Comparison of ENCODE assay signal across 26 cellular contexts in genomic region chr11:45037425-45038005, GRCh38.
"Had no signal": no experiment of that assay in that cellular context is flagged by ENCODE, and none has a peak within 500 bp of the region (broad histone marks: within the 10 kb centered on the region; RNA-seq: fewer than 3 reads in every experiment).

No MANE protein-coding gene starts in this region.

- H3K4me3 Mint-ChIP-seq: activated T-cell treated with anti-CD3 and anti-CD28 coated beads, Interleukin-2, amount 50 U/mL, for 24 hours; naive B cell; nephron progenitor cell had no signal

- H3K27me3 ChIP-seq: ovary, suprapubic skin, tibial artery, upper lobe of right lung had no signal

- H3K4me1 Mint-ChIP-seq: nephron progenitor cell had no signal

- H3K27ac Mint-ChIP-seq: activated T-cell treated with anti-CD3 and anti-CD28 coated beads, Interleukin-2, amount 50 U/mL, for 24 hours; nephron progenitor cell; progenitor cell of endocrine pancreas had no signal

- H3K9me3 ChIP-seq: ovary, suprapubic skin had no signal

- DNase-seq: activated CD4-positive, alpha-beta T cell treated with anti-CD3 and anti-CD28 coated beads for 48 hours; activated CD4-positive, alpha-beta T cell treated with anti-CD3 and anti-CD28 coated beads, Interleukin-2, amount 50 U/mL, for 48 hours; activated CD8-positive, alpha-beta memory T cell treated with anti-CD3 and anti-CD28 coated beads, Interleukin-2, amount 50 U/mL, for 48 hours; activated gamma-delta T cell; activated naive CD4-positive, alpha-beta T cell treated with anti-CD3 and anti-CD28 coated beads, Interleukin-2, amount 50 U/mL, for 16 hours; activated T-cell treated with anti-CD3 and anti-CD28 coated beads, Interleukin-2, amount 50 U/mL, for 24 hours; amniotic stem cell; caudate nucleus; foreskin fibroblast; hippocampal formation; left cardiac atrium; left ventricle myocardium superior; mammary epithelial cell; naive B cell; nephron progenitor cell; ovary; stimulated activated CD4-positive, alpha-beta T cell treated with anti-CD3 and anti-CD28 coated beads, Interleukin-12 subunit alpha, Interleukin-12 subunit beta, amount 100 ng/mL, for 4 hours; stimulated activated CD4-positive, alpha-beta T cell treated with anti-CD3 and anti-CD28 coated beads, Interleukin-4, amount 100 ng/mL, for 1 hour; stomach; T1000; tibial artery; upper lobe of right lung; WERI-Rb-1 had no signal

- H3K4me1 ChIP-seq: stomach had no signal

- H3K4me3 ChIP-seq: ovary, skin epidermis, stomach, suprapubic skin, tibial artery, upper lobe of right lung had no signal

- H3K27ac ChIP-seq: ovary, skin epidermis, stomach, suprapubic skin, tibial artery, upper lobe of right lung, WERI-Rb-1 had no signal

- H3K36me3 ChIP-seq: ovary, stomach, suprapubic skin, tibial artery, upper lobe of right lung, WERI-Rb-1 had no signal

- H3K27me3 Mint-ChIP-seq: activated T-cell treated with anti-CD3 and anti-CD28 coated beads, Interleukin-2, amount 50 U/mL, for 24 hours; naive B cell had no signal
